ENCODE assay signal across 10 cellular contexts in the genomic region with DNA sequence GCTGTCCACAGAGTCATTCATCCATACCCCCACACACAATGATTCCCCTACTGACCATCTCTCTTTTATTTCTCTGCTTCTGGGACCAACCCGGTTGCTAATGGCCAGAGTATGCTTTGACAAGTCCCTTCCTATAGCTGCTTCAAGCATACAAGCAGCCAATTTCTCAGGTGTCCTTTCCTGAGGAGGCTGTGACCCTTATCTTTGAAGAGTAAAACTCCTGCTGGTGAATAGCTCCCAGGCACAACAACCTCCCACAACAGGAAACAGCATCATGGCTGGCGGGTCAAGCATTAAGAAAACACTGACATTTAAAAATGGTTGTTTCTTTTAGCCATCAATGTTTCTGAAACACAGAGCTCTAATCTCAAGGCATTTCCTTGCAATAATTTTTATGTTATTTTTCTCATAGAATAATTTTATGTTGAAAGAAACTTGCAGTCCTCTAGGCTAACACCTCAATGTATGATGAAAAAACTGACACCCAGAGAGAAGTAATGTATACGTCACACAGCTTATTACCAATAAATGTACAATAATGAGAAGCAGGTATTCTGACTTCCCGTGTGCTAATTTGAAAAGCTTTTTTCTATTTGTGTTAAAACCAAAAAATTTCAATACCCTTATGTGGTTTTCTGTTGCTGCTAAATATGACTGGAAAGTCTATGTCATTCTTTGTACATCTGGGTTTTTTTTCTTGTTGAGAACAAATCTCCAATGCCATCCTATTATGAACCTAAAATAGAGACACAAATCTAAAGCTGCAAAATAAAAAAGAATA. TPM values are rescaled to one million over a fixed set of nuclear protein-coding genes. Genes with fewer than 3 reads are reported as not detected.
DNase-seq lines count a peak whose midpoint lies in the region; ATAC-seq, FAIRE-seq and TF ChIP-seq lines count a peak whose summit lies in the region.
"Had no signal": no experiment of that assay in that cellular context is flagged by ENCODE, and none has a peak within 500 bp of the region (broad histone marks: within the 10 kb centered on the region; RNA-seq: fewer than 3 reads in every experiment).

No MANE protein-coding gene starts in this region.

- H3K4me3 ChIP-seq in HepG2 (replicated peaks in 1 of 3; ENCODE audit: insufficient read depth in 1 of 3, low read depth in 2 of 3, low read length in 3 of 3), result no peak overlapping the region
- no peak overlapping the region for H3K4me3 ChIP-seq in right lobe of liver

- TF ChIP-seq RAD21 in HepG2 (CRISPR knock-in tag; IDR thresholded peaks at IDR 0.05), result no peak

- POLR2A ChIA-PET in HepG2 (lab: Yijun Ruan, JAX), result no interaction called here

- no peak for FAIRE-seq in HepG2 (lab: Jason Lieb, UNC)

- H3K9ac ChIP-seq in HepG2 (ENCODE audit: insufficient read depth, low read depth, low read length), result no peak overlapping the region

- no peak overlapping the region for H3K27ac Mint-ChIP-seq in activated T-helper 2 cell treated with anti-CD3 and anti-CD28 coated beads, Interferon-gamma antibody, Interleukin-2, Interleukin-4, amounts not matched to agents 10 μg/mL and 5 μg/mL and 100 μg/mL, durations not matched to agents 14 hours and 24 hours and 36 hours
- H3K27ac Mint-ChIP-seq in progenitor cell of endocrine pancreas, result no peak overlapping the region
- H3K27ac Mint-ChIP-seq: mesothelial cell of epicardium had no signal

- H3K4me1 Mint-ChIP-seq in activated T-helper 2 cell treated with anti-CD3 and anti-CD28 coated beads, Interferon-gamma antibody, Interleukin-2, Interleukin-4, amounts not matched to agents 10 μg/mL and 5 μg/mL and 100 μg/mL, durations not matched to agents 14 hours and 24 hours and 36 hours (ENCODE audit: low read depth), result peaks cover 16% of the 10 kb centered on the region
- H3K4me1 Mint-ChIP-seq in progenitor cell of endocrine pancreas (ENCODE audit: low read depth), result no peaks in the 10 kb centered on the region

- H3K36me3 Mint-ChIP-seq in activated T-helper 2 cell treated with anti-CD3 and anti-CD28 coated beads, Interferon-gamma antibody, Interleukin-2, Interleukin-4, amounts not matched to agents 10 μg/mL and 5 μg/mL and 100 μg/mL, durations not matched to agents 14 hours and 24 hours and 36 hours (ENCODE audit: low read depth), result no peaks in the 10 kb centered on the region
- H3K36me3 Mint-ChIP-seq in progenitor cell of endocrine pancreas (ENCODE audit: insufficient read depth), result no peaks in the 10 kb centered on the region
- H3K36me3 Mint-ChIP-seq: mesothelial cell of epicardium had no signal

- TF ChIP-seq POLR2A in HepG2 (IDR thresholded peaks at IDR 0.05; ENCODE audit: insufficient read depth in 1 of 2, low read depth in 2 of 2, low read length in 2 of 2), result no peak
- no peak for TF ChIP-seq POLR2A in right lobe of liver (IDR thresholded peaks at IDR 0.05)

- no peaks in the 10 kb centered on the region for H3K79me2 ChIP-seq in HepG2 (ENCODE audit: insufficient read depth, low read length)

- peaks cover 0 to 4% of the 10 kb centered on the region in 2 experiments; a peak in 1 of 5 replicates for H3K27me3 ChIP-seq in HepG2 (ENCODE audit: control insufficient read depth in 1 of 2, insufficient read depth in 2 of 2, low read length in 2 of 2)
- no peaks in the 10 kb centered on the region for H3K27me3 ChIP-seq in right lobe of liver

- in situ Hi-C loops in HepG2 (cut with HindIII; ENCODE audit: extremely low pct_ligation_motif_present, low pct_unique_long_range_greater_than_20kb), result no loop called here

- ATAC-seq in HepG2 (no peak), right lobe of liver (no peak), HG02588 (IDR thresholded peaks at IDR 0.05; ENCODE audit: unreplicated experiment) (peak; percentile 76), HG03442 (IDR thresholded peaks at IDR 0.05; ENCODE audit: unreplicated experiment) (peak; percentile 79)

- H2AFZ ChIP-seq in HepG2 (ENCODE audit: low read length), result no peak overlapping the region

- H3K27ac ChIP-seq in HepG2 (ENCODE audit: extremely low read length, insufficient read depth, low read length) (no peak overlapping the region), right lobe of liver (no peak overlapping the region)

- H4K20me1 ChIP-seq in HepG2 (ENCODE audit: insufficient read depth, low read length), result no peaks in the 10 kb centered on the region

- no peak overlapping the region for H3K4me3 Mint-ChIP-seq in activated T-helper 2 cell treated with anti-CD3 and anti-CD28 coated beads, Interferon-gamma antibody, Interleukin-2, Interleukin-4, amounts not matched to agents 10 μg/mL and 5 μg/mL and 100 μg/mL, durations not matched to agents 14 hours and 24 hours and 36 hours (ENCODE audit: low read depth)
- H3K4me3 Mint-ChIP-seq in progenitor cell of endocrine pancreas (ENCODE audit: low read depth), result no peak overlapping the region
- H3K4me3 Mint-ChIP-seq: mesothelial cell of epicardium had no signal

- CTCF ChIA-PET in HepG2 (lab: Yijun Ruan, JAX; ENCODE audit: low intra/inter-chr PET ratio, low total read pairs), result no interaction called here

- H3K4me1 ChIP-seq in HepG2 (ENCODE audit: insufficient read depth, low read length), result no peaks in the 10 kb centered on the region
- no peaks in the 10 kb centered on the region for H3K4me1 ChIP-seq in right lobe of liver

- TF ChIP-seq CTCF in HepG2 (CRISPR knock-in tag; IDR thresholded peaks at IDR 0.05) (no peak), right lobe of liver (IDR thresholded peaks at IDR 0.05) (no peak), progenitor cell of endocrine pancreas (IDR thresholded peaks at IDR 0.05; ENCODE audit: unreplicated experiment) (no peak)

- H3K9me3 ChIP-seq in HepG2 (ENCODE audit: low read length) (no peaks in the 10 kb centered on the region), right lobe of liver (no peaks in the 10 kb centered on the region)

- no peaks in the 10 kb centered on the region for H3K36me3 ChIP-seq in HepG2 (replicated peaks in 1 of 2; ENCODE audit: control insufficient read depth in 1 of 2, insufficient read depth in 2 of 2, low read length in 2 of 2)
- H3K36me3 ChIP-seq in right lobe of liver, result no peaks in the 10 kb centered on the region

- no peak for TF ChIP-seq EP300 in HepG2 (IDR thresholded peaks at IDR 0.05; ENCODE audit: low read depth in 2 of 2, low read length in 2 of 2)
- TF ChIP-seq EP300 in HepG2 (CRISPR knock-in tag; IDR thresholded peaks at IDR 0.05; ENCODE audit: borderline replicate concordance), result no peak

- H3K27me3 Mint-ChIP-seq in activated T-helper 2 cell treated with anti-CD3 and anti-CD28 coated beads, Interferon-gamma antibody, Interleukin-2, Interleukin-4, amounts not matched to agents 10 μg/mL and 5 μg/mL and 100 μg/mL, durations not matched to agents 14 hours and 24 hours and 36 hours (ENCODE audit: low read depth), result peaks cover 6% of the 10 kb centered on the region
- H3K27me3 Mint-ChIP-seq in progenitor cell of endocrine pancreas, result peaks cover 13% of the 10 kb centered on the region

- H3K4me2 ChIP-seq in HepG2 (ENCODE audit: low read depth, low read length), result no peak overlapping the region

- 33% methylated on average over 4 of the region's 4 CpGs for WGBS in HepG2 (ENCODE audit: low lambda C conversion rate)
- WGBS in right lobe of liver (ENCODE audit: insufficient coverage, low coverage, low lambda C conversion rate, missing lambda C conversion rate), result 49% methylated on average over 4 of the region's 4 CpGs

- no TSS peak for BruUV-seq in HepG2 (replicated peaks; lab: Mats Ljungman, UMichigan)

- H3K9me3 Mint-ChIP-seq in activated T-helper 2 cell treated with anti-CD3 and anti-CD28 coated beads, Interferon-gamma antibody, Interleukin-2, Interleukin-4, amounts not matched to agents 10 μg/mL and 5 μg/mL and 100 μg/mL, durations not matched to agents 14 hours and 24 hours and 36 hours, result no peaks in the 10 kb centered on the region
- H3K9me3 Mint-ChIP-seq in progenitor cell of endocrine pancreas (ENCODE audit: low read depth), result no peaks in the 10 kb centered on the region
- H3K9me3 Mint-ChIP-seq: mesothelial cell of epicardium had no signal

- intact Hi-C loops in HepG2 (cut with micrococcal nuclease; ENCODE audit: unreplicated experiment) (no loop called here), right lobe of liver (cut with DNase I) (no loop called here)
- intact Hi-C loops in activated T-helper 2 cell treated with anti-CD3 and anti-CD28 coated beads, Interferon-gamma antibody, Interleukin-2, Interleukin-4, amounts not matched to agents 10 μg/mL and 5 μg/mL and 100 μg/mL, durations not matched to agents 14 hours and 24 hours and 36 hours (cut with micrococcal nuclease), result no loop called here

- DNase-seq in HepG2 (ENCODE audit: low spot score), result no peak
- DNase-seq in right lobe of liver, result no peak
- DNase-seq in AG08396 (ENCODE audit: low spot score), result no peak
- no peak for DNase-seq in activated T-helper 2 cell treated with anti-CD3 and anti-CD28 coated beads, Interferon-gamma antibody, Interleukin-2, Interleukin-4, amounts not matched to agents 10 μg/mL and 5 μg/mL and 100 μg/mL, durations not matched to agents 14 hours and 24 hours and 36 hours (ENCODE audit: low spot score)
- DNase-seq in EL, result no peak
- no peak for DNase-seq in progenitor cell of endocrine pancreas (ENCODE audit: low spot score, unreplicated experiment)
- DNase-seq: NCI-H446 treated with DMSO at 0.1 percent for 48 hours had no signal

RNA-seq across cellular contexts. Expression of gene PAM, which starts 7.5 kb away (rescaled TPM):
- total RNA-seq in HepG2 (2016; rRNA removed; fragmentation: Illumina TruSeq; extraction: Trizol), result 14.5 and 20.2 TPM in 2 replicates
- 2.9 and 4.1 TPM in 2 replicates for total RNA-seq in HepG2 (2016; cell fraction: cytosol; rRNA removed; fragmentation: Illumina TruSeq; extraction: Trizol; ENCODE audit: low read depth)
- 15.9 and 21.2 TPM in 2 replicates for total RNA-seq in HepG2 (2016; cell fraction: insoluble cytoplasmic fraction; rRNA removed; fragmentation: Illumina TruSeq; extraction: Trizol)
- 11.0 and 12.0 TPM in 2 replicates for total RNA-seq in HepG2 (2016; cell fraction: membrane; rRNA removed; fragmentation: Illumina TruSeq; extraction: Trizol)
- 26.2 and 31.9 TPM in 2 replicates for total RNA-seq in HepG2 (2016; cell fraction: nucleus; rRNA removed; fragmentation: Illumina TruSeq; extraction: Trizol)
- 65.9 and 79.1 TPM in 2 replicates for polyA plus RNA-seq in HepG2 (2011; rRNA removed)
- polyA plus RNA-seq in HepG2 (2011; cell fraction: cytosol; rRNA removed), result 32.9 and 50.9 TPM in 2 replicates
- 21.8 and 24.3 TPM in 2 replicates for polyA plus RNA-seq in HepG2 (2011; cell fraction: nucleus; rRNA removed)
- polyA plus RNA-seq in HepG2 (2012), result 45.1 and 59.9 TPM in 2 replicates
- 2.9 TPM in 2 replicates for polyA plus RNA-seq in HepG2 (2016; cell fraction: cytosol; fragmentation: Illumina TruSeq; extraction: Trizol; ENCODE audit: low read depth)
- 13.7 and 15.8 TPM in 2 replicates for polyA plus RNA-seq in HepG2 (2016; cell fraction: insoluble cytoplasmic fraction; fragmentation: Illumina TruSeq; extraction: Trizol; ENCODE audit: low read depth)
- polyA plus RNA-seq in HepG2 (2016; cell fraction: membrane; fragmentation: Illumina TruSeq; extraction: Trizol; ENCODE audit: low read depth), result 7.8 and 9.1 TPM in 2 replicates
- polyA plus RNA-seq in HepG2 (2016; cell fraction: nucleus; fragmentation: Illumina TruSeq; extraction: Trizol; ENCODE audit: insufficient read depth, low read depth), result 28.2 and 31.3 TPM in 2 replicates
- 90.8 and 98.2 TPM in 2 replicates for polyA minus RNA-seq in HepG2 (2011; rRNA and poly(A)+ RNA removed; ENCODE audit: low replicate concordance)
- polyA minus RNA-seq in HepG2 (2011; cell fraction: cytosol; rRNA and poly(A)+ RNA removed), result 38.8 and 52.7 TPM in 2 replicates
- polyA minus RNA-seq in HepG2 (2011; cell fraction: nucleus; rRNA and poly(A)+ RNA removed), result 80.4 and 84.7 TPM in 2 replicates
- total RNA-seq in right lobe of liver, result 10 to 100 TPM; 10.9 to 22.7 (median 16.8) TPM
- total RNA-seq in activated T-helper 2 cell treated with anti-CD3 and anti-CD28 coated beads, Interferon-gamma antibody, Interleukin-2, Interleukin-4, amounts not matched to agents 10 μg/mL and 5 μg/mL and 100 μg/mL, durations not matched to agents 14 hours and 24 hours and 36 hours, result 48.0 and 59.9 TPM in 2 replicates
- total RNA-seq in progenitor cell of endocrine pancreas, result 111 and 142 TPM in 2 replicates

Comparison
In these comparisons a context has a peak if more than half of its experiments do, and no peak if none do; other contexts are left out.
1. ATAC-seq: peak in HG02588 (single experiment) and HG03442 (single experiment); none in HepG2 (single experiment) and right lobe of liver (0 of 4).